ENCODE assay signal across 15 cellular contexts in genomic region chr3:149243540-149243939, GRCh38. TPM values are rescaled to one million over a fixed set of nuclear protein-coding genes. Genes with fewer than 3 reads are reported as not detected.
A peak's percentile ranks its signal among the peaks of the same experiment; 100 is the strongest.
DNase-seq lines count a peak whose midpoint lies in the region; ATAC-seq and TF ChIP-seq lines count a peak whose summit lies in the region.
"Had no signal": no experiment of that assay in that cellular context is flagged by ENCODE, and none has a peak within 500 bp of the region (broad histone marks: within the 10 kb centered on the region; RNA-seq: fewer than 3 reads in every experiment).

No MANE protein-coding gene starts in this region.

- H3K9me3 Mint-ChIP-seq in natural killer cell treated with Interleukin-12 subunit alpha and Interleukin-12 subunit beta and Interleukin-15 and Interleukin-18, amount 100 ng/mL, for 72 hours, result no peaks in the 10 kb centered on the region

- H3K4me1 ChIP-seq in Karpas-422 (ENCODE audit: low read length) (peaks cover 59% of the 10 kb centered on the region), liver (ENCODE audit: control insufficient read depth in 4 of 4, insufficient read depth in 4 of 4, low read length in 3 of 4) (peaks cover 0 to 24% (median 12%) of the 10 kb centered on the region in 4 donors)

- H3K9ac ChIP-seq in Karpas-422 (ENCODE audit: low read length) (no peak overlapping the region), liver (ENCODE audit: low read depth in 1 of 2, low read length in 2 of 2) (no peak overlapping the region)

- no peaks in the 10 kb centered on the region for H3K9me2 ChIP-seq in Karpas-422 (replicated peaks; ENCODE audit: insufficient read depth, low read length)

- peak; percentile 68 for DNase-seq in Karpas-422
- no peak for DNase-seq in cerebellar nuclear complex (lab: John Stamatoyannopoulos, UW)
- DNase-seq in activated naive CD4-positive, alpha-beta T cell treated with anti-CD3 and anti-CD28 coated beads, Interleukin-2, amount 50 U/mL, for 16 hours, result no peak
- no peak for DNase-seq in natural killer cell treated with Interleukin-12 subunit alpha and Interleukin-12 subunit beta and Interleukin-15 and Interleukin-18, amount 100 ng/mL, for 72 hours (ENCODE audit: low spot score)
- DNase-seq: anterior cingulate cortex; CD4-positive, CD25-positive, alpha-beta regulatory T cell; head of caudate nucleus; NCI-H1105 treated with DMSO at 0.1 percent for 48 hours; stimulated activated CD4-positive, alpha-beta T cell treated with anti-CD3 and anti-CD28 coated beads, Interleukin-4, amount 100 ng/mL, for 4 hours had no signal

- TF ChIP-seq CTCF in liver (IDR thresholded peaks at IDR 0.05; ENCODE audit: low read depth, low read length, missing input control), result no peak

- no peak overlapping the region for H3K4me2 ChIP-seq in Karpas-422 (ENCODE audit: low read depth, low read length, poor library complexity, severe bottlenecking)
- H3K4me2 ChIP-seq: GM23338 had no signal

- H3K27ac Mint-ChIP-seq in natural killer cell treated with Interleukin-12 subunit alpha and Interleukin-12 subunit beta and Interleukin-15 and Interleukin-18, amount 100 ng/mL, for 72 hours, result no peak overlapping the region
- H3K27ac Mint-ChIP-seq: CD4-positive, CD25-positive, alpha-beta regulatory T cell; GM23338 had no signal

- TF ChIP-seq RAD21 in liver (IDR thresholded peaks at IDR 0.05), result no peak

- no peaks in the 10 kb centered on the region for H3K9me3 ChIP-seq in Karpas-422 (ENCODE audit: low read length)
- no peaks in the 10 kb centered on the region for H3K9me3 ChIP-seq in liver (ENCODE audit: control insufficient read depth in 4 of 4, low read length in 3 of 4)

- no peaks in the 10 kb centered on the region for H3K27me3 Mint-ChIP-seq in natural killer cell treated with Interleukin-12 subunit alpha and Interleukin-12 subunit beta and Interleukin-15 and Interleukin-18, amount 100 ng/mL, for 72 hours

- H3K4me3 Mint-ChIP-seq in natural killer cell treated with Interleukin-12 subunit alpha and Interleukin-12 subunit beta and Interleukin-15 and Interleukin-18, amount 100 ng/mL, for 72 hours, result no peak overlapping the region
- H3K4me3 Mint-ChIP-seq: CD4-positive, CD25-positive, alpha-beta regulatory T cell; GM23338 had no signal

- H2AFZ ChIP-seq in Karpas-422 (ENCODE audit: low read length), result no peak overlapping the region
- H2AFZ ChIP-seq: GM23338 had no signal

- no peaks in the 10 kb centered on the region for H3K79me2 ChIP-seq in Karpas-422 (ENCODE audit: low read length)

- ATAC-seq in GM18502 (IDR thresholded peaks at IDR 0.05; ENCODE audit: poor library complexity, unreplicated experiment), result peak; percentile 36
- ATAC-seq in GM21737 (IDR thresholded peaks at IDR 0.05; ENCODE audit: unreplicated experiment), result peak; percentile 37
- no peak for ATAC-seq in GM18867 (IDR thresholded peaks at IDR 0.05; ENCODE audit: unreplicated experiment)
- no peak for ATAC-seq in natural killer cell treated with Interleukin-12 subunit alpha and Interleukin-12 subunit beta and Interleukin-15 and Interleukin-18, amount 100 ng/mL, for 72 hours
- ATAC-seq: GM23338 had no signal

- peaks cover 23 to 25% of the 10 kb centered on the region in 2 donors for H3K4me1 Mint-ChIP-seq in natural killer cell treated with Interleukin-12 subunit alpha and Interleukin-12 subunit beta and Interleukin-15 and Interleukin-18, amount 100 ng/mL, for 72 hours (ENCODE audit: low read depth in 2 of 2)

- H3K27me3 ChIP-seq in Karpas-422 (ENCODE audit: low read length) (no peaks in the 10 kb centered on the region), liver (ENCODE audit: control insufficient read depth in 4 of 4, insufficient read depth in 4 of 4, low read length in 3 of 4) (no peaks in the 10 kb centered on the region)

- H3K27ac ChIP-seq in Karpas-422 (ENCODE audit: low read length) (no peak overlapping the region), liver (ENCODE audit: low read depth in 1 of 2, low read length in 2 of 2) (peak overlapping the region; percentile 32 to 60)

- no peaks in the 10 kb centered on the region for H4K20me1 ChIP-seq in Karpas-422 (ENCODE audit: insufficient read depth, low read depth, low read length)

- H3K4me3 ChIP-seq in Karpas-422 (ENCODE audit: low read length) (no peak overlapping the region), liver (ENCODE audit: low read depth in 1 of 3, low read length in 3 of 3) (no peak overlapping the region)
- H3K4me3 ChIP-seq: GM23338, lung had no signal

- no peaks in the 10 kb centered on the region for H3K36me3 ChIP-seq in Karpas-422 (ENCODE audit: insufficient read depth, low read length)
- no peaks in the 10 kb centered on the region for H3K36me3 ChIP-seq in liver (ENCODE audit: control insufficient read depth in 4 of 4, insufficient read depth in 3 of 4, low read depth in 1 of 4, low read length in 3 of 4)

- H3K36me3 Mint-ChIP-seq in natural killer cell treated with Interleukin-12 subunit alpha and Interleukin-12 subunit beta and Interleukin-15 and Interleukin-18, amount 100 ng/mL, for 72 hours, result no peaks in the 10 kb centered on the region
- H3K36me3 Mint-ChIP-seq: CD4-positive, CD25-positive, alpha-beta regulatory T cell had no signal

TF ChIP-seq in liver, 16 proteins besides CTCF, POLR2A, EP300 and RAD21:
- TF ChIP-seq EGR1 (IDR thresholded peaks at IDR 0.05; ENCODE audit: low read depth in 2 of 2), result no peak
- TF ChIP-seq REST (IDR thresholded peaks at IDR 0.05), result peak; percentile 32
- no peak for TF ChIP-seq TAF1 (conservative IDR thresholded peaks at IDR 0.05)
- no peak for TF ChIP-seq RXRA (IDR thresholded peaks at IDR 0.05)
- TF ChIP-seq HNF4A (conservative IDR thresholded peaks at IDR 0.05), result peak; percentile 61 to 69
- no peak for TF ChIP-seq NR2F2 (IDR thresholded peaks at IDR 0.05)

RNA-seq across cellular contexts. Expression of gene CP, which starts 21.9 kb away (rescaled TPM):
- total RNA-seq in Karpas-422 (2014; rRNA removed; shearing (Covaris generic); ENCODE audit: low replicate concordance), result not detected in 2 replicates
- total RNA-seq in liver, result 1,000 to 10,000 TPM; 1,260 to 1,748 TPM
- polyA plus RNA-seq in liver, result 1,000 to 10,000 TPM in 1 of 2 donors, 100 to 1,000 TPM in 1; 565 to 1,294 TPM
- not detected for total RNA-seq in natural killer cell treated with Interleukin-12 subunit alpha and Interleukin-12 subunit beta and Interleukin-15 and Interleukin-18, amount 100 ng/mL, for 72 hours
- total RNA-seq: CD4-positive, CD25-positive, alpha-beta regulatory T cell had no signal

Comparison
In these comparisons a context has a peak if more than half of its experiments do, and no peak if none do; other contexts are left out.
1. ATAC-seq: peak in GM18502 (single experiment) and GM21737 (single experiment); none in GM18867 (single experiment) and natural killer cell treated with Interleukin-12 subunit alpha and Interleukin-12 subunit beta and Interleukin-15 and Interleukin-18, amount 100 ng/mL, for 72 hours (0 of 2).
2. RNA of gene CP, which starts 21.9 kb away (total RNA-seq): 1,260 to 1,748 TPM in liver; not detected in natural killer cell treated with Interleukin-12 subunit alpha and Interleukin-12 subunit beta and Interleukin-15 and Interleukin-18, amount 100 ng/mL, for 72 hours and not detected in Karpas-422; every median in the first group is over 1,000 times any median in the second.